In genomic region chr17:80545499-80545826, GRCh38 we compare ENCODE assay signal across 8 cellular contexts. TPM values are rescaled to one million over a fixed set of nuclear protein-coding genes. Genes with fewer than 3 reads are reported as not detected.
DNase-seq lines count a peak whose midpoint lies in the region; ATAC-seq and TF ChIP-seq lines count a peak whose summit lies in the region.

No MANE protein-coding gene starts in this region.

- DNase-seq in GM12865 (ENCODE audit: low read depth) (peak; percentile 4), RWPE1 (ENCODE audit: low spot score) (peak; percentile 39), fibroblast of lung (ENCODE audit: low read depth in 2 of 2) (peak in 1 of 2 donors; percentile 10), retinal pigment epithelial cell (ENCODE audit: low read depth) (no peak), C1 segment of cervical spinal cord (lab: John Stamatoyannopoulos, UW) (no peak), ureter (ENCODE audit: low spot score) (no peak)

- CTCF ChIA-PET in RWPE1 (lab: Yijun Ruan, JAX): no interaction called here

- H3K27me3 ChIP-seq in fibroblast of lung (ENCODE audit: control insufficient read depth, insufficient read depth, low read length): no peaks in the 10 kb centered on the region

- H3K4me3 ChIP-seq in GM12865 (ENCODE audit: low read depth, low read length) (peak overlapping the region; percentile 78), fibroblast of lung (replicated peaks in 1 of 4; ENCODE audit: control extremely low read depth in 1 of 4, insufficient read depth in 1 of 4, low read depth in 3 of 4, low read length in 4 of 4) (peak overlapping the region; percentile 80 to 90 (median 86)), retinal pigment epithelial cell (ENCODE audit: low read length) (peak overlapping the region; percentile 84)

- no peaks in the 10 kb centered on the region for H4K20me1 ChIP-seq in fibroblast of lung (ENCODE audit: control insufficient read depth, extremely low read depth, insufficient read depth, low read length)

- no peaks in the 10 kb centered on the region for H3K9me3 ChIP-seq in fibroblast of lung (ENCODE audit: control insufficient read depth, insufficient read depth, low read depth, low read length)

- POLR2A ChIA-PET in RWPE1 (lab: Yijun Ruan, JAX; ENCODE audit: low non-redundant PET): interaction anchor here (0.6 kb wide), 1 partner anchor 13 kb away, joined by 3 read pairs; no protein-coding TSS in a partner anchor

- no peak overlapping the region for H2AFZ ChIP-seq in fibroblast of lung (ENCODE audit: low read length)

- peaks cover 3% of the 10 kb centered on the region for H3K4me1 ChIP-seq in fibroblast of lung (ENCODE audit: control insufficient read depth, extremely low read depth, insufficient read depth, low read length)

- ATAC-seq in GM18909 (IDR thresholded peaks at IDR 0.05; ENCODE audit: poor library complexity, unreplicated experiment) (no peak), GM21515 (IDR thresholded peaks at IDR 0.05; ENCODE audit: unreplicated experiment) (no peak)

- H3K79me2 ChIP-seq in fibroblast of lung (ENCODE audit: control insufficient read depth, insufficient read depth, low read length): peaks cover 49% of the 10 kb centered on the region

- TF ChIP-seq CTCF in GM12865 (IDR thresholded peaks at IDR 0.05; ENCODE audit: insufficient read depth, low read depth, low read length, missing control alignments): no peak
- no peak for TF ChIP-seq CTCF in RWPE1 (conservative IDR thresholded peaks at IDR 0.05; ENCODE audit: low read depth)
- no peak for TF ChIP-seq CTCF in fibroblast of lung (conservative IDR thresholded peaks at IDR 0.05 in 1 of 2, IDR thresholded peaks at IDR 0.05 in 1 of 2; ENCODE audit: low read depth in 1 of 2, low read length in 2 of 2)
- TF ChIP-seq CTCF in retinal pigment epithelial cell (conservative IDR thresholded peaks at IDR 0.05; ENCODE audit: low read depth, low read length): no peak

- no peaks in the 10 kb centered on the region for H3K36me3 ChIP-seq in fibroblast of lung (ENCODE audit: control insufficient read depth, insufficient read depth, low read length)

- peak overlapping the region; percentile 94 for H3K4me2 ChIP-seq in fibroblast of lung (ENCODE audit: extremely low read depth, insufficient read depth, low read length)

- H3K27ac ChIP-seq in RWPE1: peak overlapping the region; percentile 71
- H3K27ac ChIP-seq in fibroblast of lung (ENCODE audit: insufficient read depth, low read length): peak overlapping the region; percentile 93

- peak overlapping the region; percentile 94 for H3K9ac ChIP-seq in fibroblast of lung (ENCODE audit: insufficient read depth, low read length)

RNA-seq across cellular contexts. Expression of gene RPTOR, which starts 0.8 kb away (rescaled TPM):
- total RNA-seq in fibroblast of lung (15.2 and 22.8 TPM in 2 replicates), ureter (64.2 TPM)
- polyA plus RNA-seq in fibroblast of lung: 6.7 and 11.0 TPM in 2 replicates
- polyA plus RNA-seq in fibroblast of lung (2012): 12.7 and 17.5 TPM in 2 replicates
- polyA minus RNA-seq in fibroblast of lung (ENCODE audit: low replicate concordance): 40.5 and 125 TPM in 2 replicates

Comparison
In these comparisons a context has a peak if more than half of its experiments do, and no peak if none do; other contexts are left out.
1. DNase-seq: peak in GM12865 (single experiment) and RWPE1 (single experiment); none in retinal pigment epithelial cell (single experiment), C1 segment of cervical spinal cord (0 of 14) and ureter (single experiment).
2. Peak in every context shown above with its lines, with median percentiles within 50 percentile points of each other: H3K4me3 ChIP-seq.